ENCODE assay signal across 1 cellular context in genomic region chr2:241224068-241224850, GRCh38.
TF ChIP-seq lines count a peak whose summit lies in the region.

No MANE protein-coding gene starts in this region.

TF ChIP-seq in H1, 55 proteins besides CTCF, POLR2A, EP300 and RAD21 (continued from another document):
- TF ChIP-seq USF2 (IDR thresholded peaks at IDR 0.05; ENCODE audit: low read length) (no peak), BRCA1 (IDR thresholded peaks at IDR 0.05; ENCODE audit: low read depth, low read length) (no peak), CREB1 (IDR thresholded peaks at IDR 0.05) (no peak), POU5F1 (IDR thresholded peaks at IDR 0.05; ENCODE audit: low read depth, low read length) (no peak), CBX5 (IDR thresholded peaks at IDR 0.05; ENCODE audit: low read depth, low read length) (no peak), MAFK (IDR thresholded peaks at IDR 0.05; ENCODE audit: low read depth, low read length) (no peak), SIRT6 (IDR thresholded peaks at IDR 0.05; ENCODE audit: low read length) (no peak), JUN (IDR thresholded peaks at IDR 0.05; ENCODE audit: low read depth, low read length) (no peak), EZH2 (IDR thresholded peaks at IDR 0.05; ENCODE audit: low read depth, low read length, severe bottlenecking) (no peak), EGR1 (IDR thresholded peaks at IDR 0.05; ENCODE audit: borderline replicate concordance, low read depth, low read length) (no peak), RFX5 (IDR thresholded peaks at IDR 0.05; ENCODE audit: borderline replicate concordance, low read depth, low read length) (no peak), TBP (IDR thresholded peaks at IDR 0.05; ENCODE audit: low read depth, low read length) (no peak), BACH1 (IDR thresholded peaks at IDR 0.05; ENCODE audit: low read length) (no peak), MAX (IDR thresholded peaks at IDR 0.05) (no peak), KDM1A (IDR thresholded peaks at IDR 0.05; ENCODE audit: borderline replicate concordance, low read length) (no peak)
